8 cellular contexts compared by ENCODE assay signal in the genomic region with DNA sequence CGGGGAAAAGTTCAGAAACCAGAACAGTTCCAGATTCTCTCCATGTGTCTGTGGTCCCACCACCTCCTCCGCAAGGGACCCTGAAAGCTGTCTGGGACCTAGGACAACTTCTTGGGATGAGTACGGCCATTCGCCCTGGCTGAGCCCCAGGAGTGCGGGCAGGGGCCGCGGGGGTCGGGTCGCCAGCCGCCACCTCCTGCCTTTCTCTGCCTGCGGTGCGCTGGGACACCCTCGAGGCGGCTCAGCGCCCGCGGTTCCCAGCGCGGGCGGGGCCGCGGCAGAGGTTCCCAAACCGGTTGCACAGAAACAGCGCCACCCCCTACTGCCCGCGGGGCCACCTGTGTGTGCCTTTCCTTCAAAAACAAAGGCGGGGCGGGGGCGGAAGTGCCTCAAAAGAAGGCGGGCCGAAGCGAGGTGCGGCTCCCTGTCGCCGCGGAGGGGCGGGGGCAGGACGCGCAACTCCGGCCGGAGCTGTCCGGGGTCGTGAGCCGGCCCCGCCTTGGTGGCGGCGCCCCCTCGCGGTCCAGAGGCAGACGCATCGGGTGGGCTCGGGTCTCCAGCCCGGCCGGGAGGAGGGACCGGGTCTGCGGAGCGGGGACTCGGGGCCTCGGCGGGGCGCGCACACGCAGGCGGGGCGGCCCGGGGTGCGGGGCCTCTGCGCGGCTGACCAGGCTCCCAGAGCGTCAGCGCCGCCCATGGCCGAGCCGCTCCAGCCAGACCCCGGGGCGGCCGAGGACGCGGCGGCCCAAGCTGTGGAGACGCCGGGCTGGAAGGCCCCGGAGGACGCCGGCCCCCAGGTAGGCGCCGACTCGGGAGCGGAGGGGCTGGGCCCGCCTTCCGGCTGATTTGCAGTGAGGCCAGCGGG. TPM values are rescaled to one million over a fixed set of nuclear protein-coding genes. Genes with fewer than 3 reads are reported as not detected.
A peak's percentile ranks its signal among the peaks of the same experiment; 100 is the strongest.
DNase-seq lines count a peak whose midpoint lies in the region; ATAC-seq and TF ChIP-seq lines count a peak whose summit lies in the region.

A gene with protein sequence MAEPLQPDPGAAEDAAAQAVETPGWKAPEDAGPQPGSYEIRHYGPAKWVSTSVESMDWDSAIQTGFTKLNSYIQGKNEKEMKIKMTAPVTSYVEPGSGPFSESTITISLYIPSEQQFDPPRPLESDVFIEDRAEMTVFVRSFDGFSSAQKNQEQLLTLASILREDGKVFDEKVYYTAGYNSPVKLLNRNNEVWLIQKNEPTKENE (plus strand): TSS at position 423 of the 865 bp plus-strand sequence. CDS start 273 bp downstream, at position 696.

- H3K4me3 ChIP-seq in GM08714 (ENCODE audit: low read length) (peak within 1 kb of the TSS; percentile 77), osteoblast (ENCODE audit: insufficient read depth, low read length) (peak within 1 kb of the TSS; percentile 91), thoracic aorta (peak within 1 kb of the TSS; percentile 83)

- H3K36me3 Mint-ChIP-seq in activated naive CD4-positive, alpha-beta T cell treated with anti-CD3 and anti-CD28 coated beads, Interleukin-2, amount 50 U/mL, for 24 hours = peaks cover 4% of the 10 kb centered on the region

- peaks cover 22% of the 10 kb centered on the region for H3K4me1 Mint-ChIP-seq in activated naive CD4-positive, alpha-beta T cell treated with anti-CD3 and anti-CD28 coated beads, Interleukin-2, amount 50 U/mL, for 24 hours

- ATAC-seq in HG02588 (IDR thresholded peaks at IDR 0.05; ENCODE audit: unreplicated experiment) = peak; percentile 94
- ATAC-seq in SK-N-SH treated with all-trans-retinoic acid at 6 μM for 48 hours = peak; percentile 87
- ATAC-seq in thoracic aorta (ENCODE audit: insufficient number of reproducible peaks, low FRiP score, low read depth) = peak; percentile 79

- H3K27me3 ChIP-seq in osteoblast (ENCODE audit: insufficient read depth, low read length) (no peaks in the 10 kb centered on the region), thoracic aorta (replicated peaks; ENCODE audit: insufficient read depth) (no peaks in the 10 kb centered on the region)

- no peaks in the 10 kb centered on the region for H3K9me3 ChIP-seq in osteoblast (ENCODE audit: low read depth, low read length)
- no peaks in the 10 kb centered on the region for H3K9me3 ChIP-seq in thoracic aorta

- peak within 1 kb of the TSS; percentile 94 for H2AFZ ChIP-seq in osteoblast (ENCODE audit: low read length)

- no peaks in the 10 kb centered on the region for H3K27me3 Mint-ChIP-seq in activated naive CD4-positive, alpha-beta T cell treated with anti-CD3 and anti-CD28 coated beads, Interleukin-2, amount 50 U/mL, for 24 hours

- no peaks in the 10 kb centered on the region for H3K79me2 ChIP-seq in osteoblast (ENCODE audit: insufficient read depth, low read length)

- peak within 1 kb of the TSS; percentile 84 for H3K4me2 ChIP-seq in osteoblast (ENCODE audit: insufficient read depth, low read length)

- TF ChIP-seq CTCF in osteoblast (IDR thresholded peaks at IDR 0.05; ENCODE audit: extremely low read depth, low read depth, low read length) (peak; percentile 10), thoracic aorta (IDR thresholded peaks at IDR 0.05) (peak; percentile 36)

- H4K20me1 ChIP-seq in osteoblast (ENCODE audit: insufficient read depth, low read length) = peaks cover 2% of the 10 kb centered on the region

- H3K27ac Mint-ChIP-seq in activated naive CD4-positive, alpha-beta T cell treated with anti-CD3 and anti-CD28 coated beads, Interleukin-2, amount 50 U/mL, for 24 hours = peak within 1 kb of the TSS; percentile 71

- peaks cover 8% of the 10 kb centered on the region for H3K4me1 ChIP-seq in osteoblast (ENCODE audit: insufficient read depth, low read length)
- peaks cover 0 to 14% of the 10 kb centered on the region in 2 donors for H3K4me1 ChIP-seq in thoracic aorta (ENCODE audit: control insufficient read depth in 1 of 2, low read depth in 2 of 2)

- H3K36me3 ChIP-seq in osteoblast (ENCODE audit: insufficient read depth, low read length) (peaks cover 27% of the 10 kb centered on the region), thoracic aorta (peaks cover 23% of the 10 kb centered on the region)

- H3K27ac ChIP-seq in osteoblast (ENCODE audit: low read depth, low read length) = peak within 1 kb of the TSS; percentile 33
- peak within 1 kb of the TSS; percentile 87 to 89 for H3K27ac ChIP-seq in thoracic aorta

- no peaks in the 10 kb centered on the region for H3K9me3 Mint-ChIP-seq in activated naive CD4-positive, alpha-beta T cell treated with anti-CD3 and anti-CD28 coated beads, Interleukin-2, amount 50 U/mL, for 24 hours

- DNase-seq in NCI-H1092 (lab: John Stamatoyannopoulos, UW) (peak; percentile 87), glomerular visceral epithelial cell (ENCODE audit: extremely low spot score) (peak; percentile 95), osteoblast (ENCODE audit: insufficient read length, low spot score, missing footprints) (peak; percentile 97), thoracic aorta (ENCODE audit: low spot score) (peak; percentile 82)

- peak within 1 kb of the TSS; percentile 81 for H3K4me3 Mint-ChIP-seq in activated naive CD4-positive, alpha-beta T cell treated with anti-CD3 and anti-CD28 coated beads, Interleukin-2, amount 50 U/mL, for 24 hours

TF ChIP-seq in SK-N-SH treated with all-trans-retinoic acid at 6 μM for 48 hours, 23 proteins besides CTCF, POLR2A, EP300 and RAD21:
- TF ChIP-seq CSDC2 (CRISPR knock-in tag; IDR thresholded peaks at IDR 0.05) = 0 out of 2 replicates have a peak, but pooled peaks have one; percentile 50
- no peak for TF ChIP-seq ESRRG (CRISPR knock-in tag; IDR thresholded peaks at IDR 0.05)
TF ChIP-seq in SK-N-SH treated with all-trans-retinoic acid at 6 μM for 48 hours: peak in this region for 1.

RNA-seq across cellular contexts. Expression of the gene that starts here (rescaled TPM):
- total RNA-seq in osteoblast (35.1 and 35.8 TPM in 2 replicates), thoracic aorta (10 to 100 TPM; 49.0 to 62.4 TPM)

Comparison
In these comparisons a context has a peak if more than half of its experiments do, and no peak if none do; other contexts are left out.
1. Peak in every context shown above with its lines: DNase-seq, ATAC-seq, H3K4me3 ChIP-seq and H3K27ac ChIP-seq.